In genomic region chr9:11199335-11199734, GRCh38 we compare ENCODE assay signal across 1 cellular context.
A peak's percentile ranks its signal among the peaks of the same experiment; 100 is the strongest.
TF ChIP-seq lines count a peak whose summit lies in the region.

No MANE protein-coding gene starts in this region.

TF ChIP-seq in GM23338, 12 proteins besides CTCF, POLR2A, EP300 and RAD21 (continued from another document):
- TF ChIP-seq, protein P1, sequence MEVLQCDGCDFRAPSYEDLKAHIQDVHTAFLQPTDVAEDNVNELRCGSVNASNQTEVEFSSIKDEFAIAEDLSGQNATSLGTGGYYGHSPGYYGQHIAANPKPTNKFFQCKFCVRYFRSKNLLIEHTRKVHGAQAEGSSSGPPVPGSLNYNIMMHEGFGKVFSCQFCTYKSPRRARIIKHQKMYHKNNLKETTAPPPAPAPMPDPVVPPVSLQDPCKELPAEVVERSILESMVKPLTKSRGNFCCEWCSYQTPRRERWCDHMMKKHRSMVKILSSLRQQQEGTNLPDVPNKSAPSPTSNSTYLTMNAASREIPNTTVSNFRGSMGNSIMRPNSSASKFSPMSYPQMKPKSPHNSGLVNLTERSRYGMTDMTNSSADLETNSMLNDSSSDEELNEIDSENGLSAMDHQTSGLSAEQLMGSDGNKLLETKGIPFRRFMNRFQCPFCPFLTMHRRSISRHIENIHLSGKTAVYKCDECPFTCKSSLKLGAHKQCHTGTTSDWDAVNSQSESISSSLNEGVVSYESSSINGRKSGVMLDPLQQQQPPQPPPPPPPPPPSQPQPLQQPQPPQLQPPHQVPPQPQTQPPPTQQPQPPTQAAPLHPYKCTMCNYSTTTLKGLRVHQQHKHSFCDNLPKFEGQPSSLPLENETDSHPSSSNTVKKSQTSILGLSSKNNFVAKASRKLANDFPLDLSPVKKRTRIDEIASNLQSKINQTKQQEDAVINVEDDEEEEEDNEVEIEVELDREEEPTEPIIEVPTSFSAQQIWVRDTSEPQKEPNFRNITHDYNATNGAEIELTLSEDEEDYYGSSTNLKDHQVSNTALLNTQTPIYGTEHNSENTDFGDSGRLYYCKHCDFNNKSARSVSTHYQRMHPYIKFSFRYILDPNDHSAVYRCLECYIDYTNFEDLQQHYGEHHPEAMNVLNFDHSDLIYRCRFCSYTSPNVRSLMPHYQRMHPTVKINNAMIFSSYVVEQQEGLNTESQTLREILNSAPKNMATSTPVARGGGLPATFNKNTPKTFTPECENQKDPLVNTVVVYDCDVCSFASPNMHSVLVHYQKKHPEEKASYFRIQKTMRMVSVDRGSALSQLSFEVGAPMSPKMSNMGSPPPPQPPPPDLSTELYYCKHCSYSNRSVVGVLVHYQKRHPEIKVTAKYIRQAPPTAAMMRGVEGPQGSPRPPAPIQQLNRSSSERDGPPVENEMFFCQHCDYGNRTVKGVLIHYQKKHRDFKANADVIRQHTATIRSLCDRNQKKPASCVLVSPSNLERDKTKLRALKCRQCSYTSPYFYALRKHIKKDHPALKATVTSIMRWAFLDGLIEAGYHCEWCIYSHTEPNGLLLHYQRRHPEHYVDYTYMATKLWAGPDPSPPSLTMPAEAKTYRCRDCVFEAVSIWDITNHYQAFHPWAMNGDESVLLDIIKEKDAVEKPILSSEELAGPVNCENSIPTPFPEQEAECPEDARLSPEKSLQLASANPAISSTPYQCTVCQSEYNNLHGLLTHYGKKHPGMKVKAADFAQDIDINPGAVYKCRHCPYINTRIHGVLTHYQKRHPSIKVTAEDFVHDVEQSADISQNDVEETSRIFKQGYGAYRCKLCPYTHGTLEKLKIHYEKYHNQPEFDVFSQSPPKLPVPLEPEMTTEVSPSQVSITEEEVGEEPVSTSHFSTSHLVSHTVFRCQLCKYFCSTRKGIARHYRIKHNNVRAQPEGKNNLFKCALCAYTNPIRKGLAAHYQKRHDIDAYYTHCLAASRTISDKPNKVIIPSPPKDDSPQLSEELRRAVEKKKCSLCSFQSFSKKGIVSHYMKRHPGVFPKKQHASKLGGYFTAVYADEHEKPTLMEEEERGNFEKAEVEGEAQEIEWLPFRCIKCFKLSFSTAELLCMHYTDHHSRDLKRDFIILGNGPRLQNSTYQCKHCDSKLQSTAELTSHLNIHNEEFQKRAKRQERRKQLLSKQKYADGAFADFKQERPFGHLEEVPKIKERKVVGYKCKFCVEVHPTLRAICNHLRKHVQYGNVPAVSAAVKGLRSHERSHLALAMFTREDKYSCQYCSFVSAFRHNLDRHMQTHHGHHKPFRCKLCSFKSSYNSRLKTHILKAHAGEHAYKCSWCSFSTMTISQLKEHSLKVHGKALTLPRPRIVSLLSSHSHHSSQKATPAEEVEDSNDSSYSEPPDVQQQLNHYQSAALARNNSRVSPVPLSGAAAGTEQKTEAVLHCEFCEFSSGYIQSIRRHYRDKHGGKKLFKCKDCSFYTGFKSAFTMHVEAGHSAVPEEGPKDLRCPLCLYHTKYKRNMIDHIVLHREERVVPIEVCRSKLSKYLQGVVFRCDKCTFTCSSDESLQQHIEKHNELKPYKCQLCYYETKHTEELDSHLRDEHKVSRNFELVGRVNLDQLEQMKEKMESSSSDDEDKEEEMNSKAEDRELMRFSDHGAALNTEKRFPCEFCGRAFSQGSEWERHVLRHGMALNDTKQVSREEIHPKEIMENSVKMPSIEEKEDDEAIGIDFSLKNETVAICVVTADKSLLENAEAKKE (CRISPR knock-in tag; IDR thresholded peaks at IDR 0.05), result peak; percentile 63; the same call in 1 of the 2 replicates
- no peak for TF ChIP-seq STAT1 (IDR thresholded peaks at IDR 0.05; ENCODE audit: unreplicated experiment)
- no peak for TF ChIP-seq REST (IDR thresholded peaks at IDR 0.05; ENCODE audit: unreplicated experiment)
- TF ChIP-seq, protein P2, sequence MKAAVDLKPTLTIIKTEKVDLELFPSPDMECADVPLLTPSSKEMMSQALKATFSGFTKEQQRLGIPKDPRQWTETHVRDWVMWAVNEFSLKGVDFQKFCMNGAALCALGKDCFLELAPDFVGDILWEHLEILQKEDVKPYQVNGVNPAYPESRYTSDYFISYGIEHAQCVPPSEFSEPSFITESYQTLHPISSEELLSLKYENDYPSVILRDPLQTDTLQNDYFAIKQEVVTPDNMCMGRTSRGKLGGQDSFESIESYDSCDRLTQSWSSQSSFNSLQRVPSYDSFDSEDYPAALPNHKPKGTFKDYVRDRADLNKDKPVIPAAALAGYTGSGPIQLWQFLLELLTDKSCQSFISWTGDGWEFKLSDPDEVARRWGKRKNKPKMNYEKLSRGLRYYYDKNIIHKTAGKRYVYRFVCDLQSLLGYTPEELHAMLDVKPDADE (IDR thresholded peaks at IDR 0.05), result no peak
- TF ChIP-seq ZNF114 (CRISPR knock-in tag; IDR thresholded peaks at IDR 0.05), result no peak
